Comparison of ENCODE assay signal across 28 cellular contexts in the genomic region with DNA sequence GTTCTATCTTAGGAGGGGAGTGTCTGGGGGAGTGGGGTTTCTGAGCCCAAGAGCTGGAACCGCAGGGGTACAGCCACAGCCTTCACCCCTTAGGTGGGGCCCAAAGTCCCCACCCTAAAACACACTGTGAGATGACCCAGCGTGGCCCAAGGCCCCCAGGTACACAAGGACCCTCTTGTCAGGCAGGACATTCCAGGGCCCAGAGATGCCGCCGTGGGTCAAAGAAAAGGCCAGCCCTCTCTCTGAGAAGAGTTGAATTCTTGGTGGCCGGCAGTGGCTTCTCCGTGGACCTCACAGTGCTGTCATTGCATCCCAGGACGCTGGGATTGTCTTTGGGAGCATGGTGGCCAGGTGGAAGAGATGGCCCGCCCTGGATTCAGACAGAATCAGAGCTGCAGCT.
"Had no signal": no experiment of that assay in that cellular context is flagged by ENCODE, and none has a peak within 500 bp of the region (broad histone marks: within the 10 kb centered on the region; RNA-seq: fewer than 3 reads in every experiment).

No MANE protein-coding gene starts in this region.

- H3K4me3 Mint-ChIP-seq: effector memory CD8-positive, alpha-beta T cell; immature natural killer cell; memory B cell; naive thymus-derived CD4-positive, alpha-beta T cell; nephron; neural progenitor cell; stimulated activated naive B cell treated with anti-CD40 and anti-IgM and Interleukin-4, amounts not matched to agents 10 μg/mL and 1 μg/mL and 100 μg/mL, for 72 hours; stimulated activated naive CD8-positive, alpha-beta T cell treated with anti-CD3 and anti-CD28 coated beads, Interleukin-15, Interleukin-2, amounts not matched to agents 100 ng/mL and 50 ng/mL, for 24 hours had no signal

- H3K9me3 Mint-ChIP-seq: immature natural killer cell had no signal

- H3K4me1 ChIP-seq: esophagus squamous epithelium, neural progenitor cell, prostate gland, right atrium auricular region, tibial artery, upper lobe of left lung, uterus had no signal

- FAIRE-seq: endometrium had no signal

- H3K27ac ChIP-seq: esophagus squamous epithelium, neural progenitor cell, prostate gland, right atrium auricular region, skin epidermis, tibial artery, upper lobe of left lung, uterus had no signal

- H2AFZ ChIP-seq: neural progenitor cell had no signal

- H3K4me1 Mint-ChIP-seq: immature natural killer cell; naive thymus-derived CD4-positive, alpha-beta T cell had no signal

- H3K36me3 ChIP-seq: esophagus squamous epithelium, neural progenitor cell, prostate gland, right atrium auricular region, tibial artery, upper lobe of left lung, uterus had no signal

- H3K4me3 ChIP-seq: esophagus squamous epithelium, lung, neural progenitor cell, prostate gland, right atrium auricular region, skin epidermis, tibial artery, upper lobe of left lung, uterus had no signal

- H3K36me3 Mint-ChIP-seq: immature natural killer cell; naive thymus-derived CD4-positive, alpha-beta T cell had no signal

- DNase-seq: cortex of kidney; effector memory CD8-positive, alpha-beta T cell; erythroblast; esophagus squamous epithelium; foreskin melanocyte; glutamatergic neuron; hypothalamus; immature natural killer cell; islet precursor cell; kidney glomerular epithelial cell; left colon; midbrain; naive thymus-derived CD4-positive, alpha-beta T cell; stimulated activated CD4-positive, alpha-beta T cell treated with anti-CD3 and anti-CD28 coated beads, Interleukin-15, amount 100 ng/mL, for 24 hours; stimulated activated CD4-positive, alpha-beta T cell treated with anti-CD3 and anti-CD28 coated beads, Interleukin-2, amount 100 ng/mL, for 48 hours; stimulated activated naive B cell treated with anti-CD40 and anti-IgM and Interleukin-4, amounts not matched to agents 10 μg/mL and 1 μg/mL and 100 μg/mL, for 72 hours; uterus had no signal

- H3K27me3 ChIP-seq: neural progenitor cell, right atrium auricular region, upper lobe of left lung, uterus had no signal

- H3K4me2 ChIP-seq: neural progenitor cell had no signal

- H3K27ac Mint-ChIP-seq: effector memory CD8-positive, alpha-beta T cell; immature natural killer cell; memory B cell; nephron; stimulated activated naive B cell treated with anti-CD40 and anti-IgM and Interleukin-4, amounts not matched to agents 10 μg/mL and 1 μg/mL and 100 μg/mL, for 72 hours; stimulated activated naive CD8-positive, alpha-beta T cell treated with anti-CD3 and anti-CD28 coated beads, Interleukin-15, Interleukin-2, amounts not matched to agents 100 ng/mL and 50 ng/mL, for 24 hours had no signal

- H3K9me3 ChIP-seq: esophagus squamous epithelium, prostate gland, right atrium auricular region, tibial artery, upper lobe of left lung, uterus had no signal

- H3K9ac ChIP-seq: neural progenitor cell had no signal

- ATAC-seq: effector memory CD8-positive, alpha-beta T cell; left colon; naive thymus-derived CD4-positive, alpha-beta T cell; stimulated activated naive B cell treated with anti-CD40 and anti-IgM and Interleukin-4, amounts not matched to agents 10 μg/mL and 1 μg/mL and 100 μg/mL, for 72 hours had no signal
